ENCODE assay signal across 23 cellular contexts in genomic region chr1:162983671-162984425, GRCh38.
"Had no signal": no experiment of that assay in that cellular context is flagged by ENCODE, and none has a peak within 500 bp of the region (broad histone marks: within the 10 kb centered on the region; RNA-seq: fewer than 3 reads in every experiment).

No MANE protein-coding gene starts in this region.

- H3K4me3 ChIP-seq: gastroesophageal sphincter, heart right ventricle, mucosa of descending colon, tibial nerve, vagina had no signal

- H3K9me3 ChIP-seq: gastroesophageal sphincter, heart right ventricle, mucosa of descending colon, tibial nerve, vagina had no signal

- H3K36me3 ChIP-seq: gastroesophageal sphincter, heart right ventricle, tibial nerve, vagina had no signal

- FAIRE-seq: small intestine had no signal

- H3K4me1 ChIP-seq: gastroesophageal sphincter, heart right ventricle, tibial nerve, vagina had no signal

- H3K9me3 Mint-ChIP-seq: activated CD4-positive, alpha-beta memory T cell treated with anti-CD3 and anti-CD28 coated beads for 36 hours; activated naive CD4-positive, alpha-beta T cell treated with anti-CD3 and anti-CD28 coated beads, Interleukin-2, amount 50 U/mL, for 72 hours; activated T-cell treated with anti-CD3 and anti-CD28 coated beads, Interleukin-2, amount 50 U/mL, for 24 hours; brain; central memory CD8-positive, alpha-beta T cell had no signal

- H3K27ac ChIP-seq: gastroesophageal sphincter, heart right ventricle, tibial nerve, vagina had no signal

- H3K27me3 ChIP-seq: gastroesophageal sphincter, tibial nerve, vagina had no signal

- H3K27ac Mint-ChIP-seq: activated CD4-positive, alpha-beta memory T cell treated with anti-CD3 and anti-CD28 coated beads for 36 hours; activated naive CD4-positive, alpha-beta T cell treated with anti-CD3 and anti-CD28 coated beads, Interleukin-2, amount 50 U/mL, for 72 hours; activated T-cell treated with anti-CD3 and anti-CD28 coated beads, Interleukin-2, amount 50 U/mL, for 24 hours; brain; naive thymus-derived CD4-positive, alpha-beta T cell had no signal

- H3K36me3 Mint-ChIP-seq: activated CD4-positive, alpha-beta memory T cell treated with anti-CD3 and anti-CD28 coated beads for 36 hours; activated naive CD4-positive, alpha-beta T cell treated with anti-CD3 and anti-CD28 coated beads, Interleukin-2, amount 50 U/mL, for 72 hours; brain; naive thymus-derived CD4-positive, alpha-beta T cell had no signal

- H3K4me3 Mint-ChIP-seq: activated CD4-positive, alpha-beta memory T cell treated with anti-CD3 and anti-CD28 coated beads for 36 hours; activated T-cell treated with anti-CD3 and anti-CD28 coated beads, Interleukin-2, amount 50 U/mL, for 24 hours; brain; central memory CD8-positive, alpha-beta T cell; naive thymus-derived CD4-positive, alpha-beta T cell had no signal

- H3K4me1 Mint-ChIP-seq: central memory CD8-positive, alpha-beta T cell; naive thymus-derived CD4-positive, alpha-beta T cell had no signal

- ATAC-seq: activated naive CD4-positive, alpha-beta T cell treated with anti-CD3 and anti-CD28 coated beads, Interleukin-2, amount 50 U/mL, for 72 hours; gastroesophageal sphincter; heart right ventricle; left lobe of liver; mucosa of descending colon; naive thymus-derived CD4-positive, alpha-beta T cell had no signal

- DNase-seq: activated CD4-positive, alpha-beta memory T cell treated with anti-CD3 and anti-CD28 coated beads for 36 hours; activated CD4-positive, alpha-beta T cell treated with anti-CD3 and anti-CD28 coated beads for 1 hour; activated T-cell treated with anti-CD3 and anti-CD28 coated beads, Interleukin-2, amount 50 U/mL, for 24 hours; amniotic stem cell; cortex of kidney; effector CD8-positive, alpha-beta T cell; heart right ventricle; mucosa of descending colon; naive thymus-derived CD4-positive, alpha-beta T cell; retina; small intestine; stimulated activated CD4-positive, alpha-beta T cell treated with anti-CD3 and anti-CD28 coated beads, Interleukin-4, amount 100 ng/mL, for 4 hours; stimulated activated CD8-positive, alpha-beta memory T cell treated with anti-CD3 and anti-CD28 coated beads, Interleukin-4, amount 100 ng/mL, for 48 hours; stimulated activated naive CD4-positive, alpha-beta T cell treated with Interleukin-2 at 50 U/mL for 16 hours; substantia nigra; T-helper 1 cell had no signal
